ENCODE assay signal across 1 cellular context in the genomic region with DNA sequence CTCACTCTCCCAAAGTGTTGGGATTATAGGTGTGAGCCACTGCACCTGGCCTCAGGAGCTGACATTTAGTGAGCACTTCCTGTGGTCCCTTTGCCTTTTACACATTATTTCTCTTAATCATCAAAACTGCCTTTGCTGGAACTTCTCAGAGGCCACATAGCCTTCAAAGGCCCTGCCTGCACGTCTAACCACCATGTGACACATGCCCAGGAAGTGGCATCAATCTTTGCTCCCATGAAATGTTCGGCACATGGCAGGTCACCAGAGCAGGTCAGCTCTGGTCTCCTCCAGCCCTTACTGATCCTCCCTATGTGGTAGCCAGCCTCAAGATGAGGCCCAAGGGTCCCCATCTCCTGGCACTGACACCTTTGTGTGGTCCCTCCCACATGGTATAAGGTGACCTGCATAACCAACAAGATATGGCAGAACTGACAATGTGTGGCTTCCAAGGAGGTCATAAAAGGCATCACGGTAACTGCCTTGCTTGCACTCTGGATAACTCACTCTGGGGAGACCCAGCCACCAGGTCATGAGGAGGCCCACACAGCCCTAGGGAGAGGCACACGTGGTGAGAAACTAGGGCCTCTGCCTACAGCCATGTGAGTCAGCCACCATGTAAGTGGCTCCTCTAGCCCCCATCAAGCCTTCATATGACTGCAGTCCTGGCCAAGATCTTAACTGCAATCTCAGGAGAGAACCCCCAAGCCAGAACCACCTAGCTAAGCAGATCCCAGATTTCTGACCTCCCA.
TF ChIP-seq lines count a peak whose summit lies in the region.

No MANE protein-coding gene starts in this region.

TF ChIP-seq in IMR-90, 13 proteins besides CTCF, POLR2A, EP300 and RAD21:
- TF ChIP-seq ELK1 (IDR thresholded peaks at IDR 0.05; ENCODE audit: borderline replicate concordance, low read depth, low read length) = no peak
- no peak for TF ChIP-seq RFX5 (IDR thresholded peaks at IDR 0.05; ENCODE audit: low read depth, low read length)
- TF ChIP-seq USF2 (IDR thresholded peaks at IDR 0.05; ENCODE audit: low read depth, low read length) = no peak
- TF ChIP-seq RCOR1 (IDR thresholded peaks at IDR 0.05; ENCODE audit: insufficient replicate concordance, low read length) = no peak
- TF ChIP-seq NFE2L2 (IDR thresholded peaks at IDR 0.05; ENCODE audit: low read depth, low read length) = no peak
- TF ChIP-seq SMC3 (IDR thresholded peaks at IDR 0.05; ENCODE audit: low read depth, low read length) = no peak
- TF ChIP-seq FOS (IDR thresholded peaks at IDR 0.05; ENCODE audit: low read depth, low read length) = no peak
- TF ChIP-seq BHLHE40 (IDR thresholded peaks at IDR 0.05; ENCODE audit: low read depth, low read length) = no peak
- no peak for TF ChIP-seq CEBPB (IDR thresholded peaks at IDR 0.05; ENCODE audit: low read depth, low read length)
- TF ChIP-seq MXI1 (IDR thresholded peaks at IDR 0.05; ENCODE audit: borderline replicate concordance, low read depth, low read length) = no peak
TF ChIP-seq in IMR-90: peak in this region for 0.
